8 cellular contexts compared by ENCODE assay signal in the genomic region with DNA sequence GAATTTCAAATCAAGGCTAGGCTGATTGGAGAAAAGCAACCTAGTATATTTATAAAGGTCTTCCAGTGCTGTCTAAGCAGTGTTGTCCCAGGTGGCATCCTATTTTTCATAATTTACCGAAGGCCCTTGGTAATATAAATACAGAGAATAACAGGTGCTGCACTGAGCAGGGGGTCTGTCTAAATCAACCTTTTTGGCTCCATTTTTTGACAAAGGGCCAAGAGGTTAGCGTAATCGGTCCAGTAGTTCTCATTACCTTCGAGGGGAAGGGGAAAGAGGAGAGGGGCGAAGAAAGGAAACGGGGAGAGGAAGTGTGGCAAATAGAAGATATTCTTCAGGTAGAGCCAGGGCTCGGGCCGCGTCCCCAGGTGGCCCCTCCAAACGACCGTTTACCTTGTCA. TPM values are rescaled to one million over a fixed set of nuclear protein-coding genes. Genes with fewer than 3 reads are reported as not detected.
DNase-seq lines count a peak whose midpoint lies in the region; ATAC-seq lines count a peak whose summit lies in the region.

No MANE protein-coding gene starts in this region.

- DNase-seq in NCI-H1694 treated with DMSO at 0.1 percent for 48 hours (lab: John Stamatoyannopoulos, UW) (peak; percentile 36), cerebellar cortex (ENCODE audit: low spot score) (peak; percentile 95), midbrain (lab: John Stamatoyannopoulos, UW) (peak; percentile 40), left lobe of liver (ENCODE audit: low spot score) (no peak), NK-92 (lab: John Stamatoyannopoulos, UW; ENCODE audit: unreplicated experiment) (no peak)
- no peak for DNase-seq in stimulated activated naive CD4-positive, alpha-beta T cell (lab: John Stamatoyannopoulos, UW)

- H3K4me1 ChIP-seq in BLaER1 = peaks cover 24% of the 10 kb centered on the region

- ATAC-seq in GM21423 (IDR thresholded peaks at IDR 0.05; ENCODE audit: unreplicated experiment) (peak; percentile 1), left lobe of liver (no peak)

- H3K9ac ChIP-seq in BLaER1 = peak overlapping the region; percentile 100

- peak overlapping the region; percentile 97 for H3K4me3 ChIP-seq in BLaER1

- H3K36me3 ChIP-seq in BLaER1 = peaks cover 6% of the 10 kb centered on the region; the same call in 1 of the 2 replicates

- peaks cover 26% of the 10 kb centered on the region for H4K20me1 ChIP-seq in BLaER1

- H3K27ac ChIP-seq in BLaER1 = peak overlapping the region; percentile 100

- H3K27me3 ChIP-seq in BLaER1 = no peaks in the 10 kb centered on the region

- H3K9me3 ChIP-seq in BLaER1 = no peaks in the 10 kb centered on the region

- peak overlapping the region; percentile 90 for H3K4me2 ChIP-seq in BLaER1

RNA-seq across cellular contexts. Expression of a gene that starts 0.8 kb away (rescaled TPM):
- total RNA-seq in left lobe of liver = 8.0 TPM

RNA-seq across cellular contexts. Expression of a gene that starts 37.2 kb away (rescaled TPM):
- 0.15 TPM for total RNA-seq in left lobe of liver

Comparison
In these comparisons a context has a peak if more than half of its experiments do, and no peak if none do; other contexts are left out.
1. DNase-seq: peak in NCI-H1694 treated with DMSO at 0.1 percent for 48 hours (single experiment), cerebellar cortex (single experiment) and midbrain (single experiment); none in stimulated activated naive CD4-positive, alpha-beta T cell (0 of 6), left lobe of liver (single experiment) and NK-92 (single experiment).